8 cellular contexts compared by ENCODE assay signal in genomic region chr9:35481347-35481975, GRCh38. TPM values are rescaled to one million over a fixed set of nuclear protein-coding genes. Genes with fewer than 3 reads are reported as not detected.
DNase-seq lines count a peak whose midpoint lies in the region; ATAC-seq and TF ChIP-seq lines count a peak whose summit lies in the region.

No MANE protein-coding gene starts in this region.

- no peak overlapping the region for H3K4me3 Mint-ChIP-seq in nephron

- H3K9ac ChIP-seq in Karpas-422 (ENCODE audit: low read length), result no peak overlapping the region

- H3K4me2 ChIP-seq in Karpas-422 (ENCODE audit: low read depth, low read length, poor library complexity, severe bottlenecking), result no peak overlapping the region

- H3K9me2 ChIP-seq in Karpas-422 (replicated peaks; ENCODE audit: insufficient read depth, low read length), result no peaks in the 10 kb centered on the region

- H2AFZ ChIP-seq in Karpas-422 (ENCODE audit: low read length), result no peak overlapping the region

- H3K9me3 ChIP-seq in Karpas-422 (ENCODE audit: low read length), result no peaks in the 10 kb centered on the region

- no peaks in the 10 kb centered on the region for H3K4me1 Mint-ChIP-seq in nephron

- ATAC-seq in GM21723 (IDR thresholded peaks at IDR 0.05; ENCODE audit: unreplicated experiment), result no peak

- no peak overlapping the region for H3K27ac Mint-ChIP-seq in nephron

- no peaks in the 10 kb centered on the region for H3K9me3 Mint-ChIP-seq in nephron

- peaks cover 3% of the 10 kb centered on the region for H3K27me3 Mint-ChIP-seq in nephron (ENCODE audit: low read depth)

- H3K27ac ChIP-seq in Karpas-422 (ENCODE audit: low read length), result no peak overlapping the region

- H3K4me1 ChIP-seq in Karpas-422 (ENCODE audit: low read length), result no peaks in the 10 kb centered on the region

- no peaks in the 10 kb centered on the region for H3K36me3 ChIP-seq in Karpas-422 (ENCODE audit: insufficient read depth, low read length)

- TF ChIP-seq CTCF in epithelial cell of esophagus (IDR thresholded peaks at IDR 0.05; ENCODE audit: insufficient read depth, low read depth, low read length, missing control alignments) (peak; percentile 98), nephron (IDR thresholded peaks at IDR 0.05; ENCODE audit: unreplicated experiment in 3 of 3) (peak in 2 of 3 experiments; percentile 21 to 41)

- no peaks in the 10 kb centered on the region for H3K36me3 Mint-ChIP-seq in nephron (ENCODE audit: low read depth)

- H3K4me3 ChIP-seq in Karpas-422 (ENCODE audit: low read length) (no peak overlapping the region), epithelial cell of esophagus (ENCODE audit: low read length) (no peak overlapping the region)

- no peaks in the 10 kb centered on the region for H3K79me2 ChIP-seq in Karpas-422 (ENCODE audit: low read length)

- DNase-seq in ELR (ENCODE audit: low read depth) (peak; percentile 79), Karpas-422 (peak; percentile 73), SKM-1 treated with dmso at 0.1 percent for 144 hours (lab: John Stamatoyannopoulos, UW; ENCODE audit: unreplicated experiment) (peak; percentile 54), epithelial cell of esophagus (ENCODE audit: low read depth) (peak; percentile 76), SHP77 treated with DMSO at 0.1 percent for 48 hours (lab: John Stamatoyannopoulos, UW) (no peak), hippocampal formation (lab: John Stamatoyannopoulos, UW) (no peak)

- no peaks in the 10 kb centered on the region for H3K27me3 ChIP-seq in Karpas-422 (ENCODE audit: low read length)

- no peaks in the 10 kb centered on the region for H4K20me1 ChIP-seq in Karpas-422 (ENCODE audit: insufficient read depth, low read depth, low read length)

RNA-seq across cellular contexts. Expression of gene RUSC2, which starts 8.4 kb away (rescaled TPM):
- total RNA-seq in Karpas-422 (2014; rRNA removed; shearing (Covaris generic); ENCODE audit: low replicate concordance), result not detected in 2 replicates

Comparison
In these comparisons a context has a peak if more than half of its experiments do, and no peak if none do; other contexts are left out.
1. DNase-seq: peak in ELR (single experiment), Karpas-422 (single experiment), SKM-1 treated with dmso at 0.1 percent for 144 hours (single experiment) and epithelial cell of esophagus (single experiment); none in SHP77 treated with DMSO at 0.1 percent for 48 hours (single experiment) and hippocampal formation (0 of 2).